In the genomic region with DNA sequence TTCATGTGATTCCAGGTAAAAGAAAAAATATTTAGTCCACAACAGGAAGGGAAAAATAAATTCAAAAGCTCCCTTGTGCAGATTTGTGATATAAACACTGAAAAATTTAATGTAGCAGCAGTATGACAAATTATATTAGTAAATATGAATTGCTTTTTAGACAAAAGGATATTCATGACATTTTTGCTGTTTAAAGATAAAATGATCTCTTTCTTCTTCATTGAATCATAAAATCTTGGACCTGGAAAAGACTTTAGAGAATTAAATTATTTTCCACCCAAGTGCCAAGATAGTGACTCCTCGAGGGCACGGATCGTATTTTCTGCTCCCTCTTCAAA, we compare ENCODE assay signal across 18 cellular contexts.
A peak's percentile ranks its signal among the peaks of the same experiment; 100 is the strongest.
DNase-seq lines count a peak whose midpoint lies in the region; ATAC-seq and TF ChIP-seq lines count a peak whose summit lies in the region.
"Had no signal": no experiment of that assay in that cellular context is flagged by ENCODE, and none has a peak within 500 bp of the region (broad histone marks: within the 10 kb centered on the region; RNA-seq: fewer than 3 reads in every experiment).

No MANE protein-coding gene starts in this region.

- H3K27me3 Mint-ChIP-seq in brain: no peaks in the 10 kb centered on the region
- H3K27me3 Mint-ChIP-seq in activated CD4-positive, alpha-beta memory T cell treated with anti-CD3 and anti-CD28 coated beads, Interleukin-2, amount 10 ng/mL, durations not matched to agents 7 days and 5 days: no peaks in the 10 kb centered on the region
- H3K27me3 Mint-ChIP-seq: activated naive CD4-positive, alpha-beta T cell treated with anti-CD3 and anti-CD28 coated beads, Interleukin-2, amount 50 U/mL, for 24 hours had no signal

- H3K79me2 ChIP-seq in Karpas-422 (ENCODE audit: low read length): no peaks in the 10 kb centered on the region

- H3K27ac ChIP-seq in Karpas-422 (ENCODE audit: low read length) (no peak overlapping the region), layer of hippocampus (ENCODE audit: low read depth, low read length) (peak overlapping the region; percentile 58), gastrocnemius medialis (peak overlapping the region; percentile 13 to 45 (median 38))
- H3K27ac ChIP-seq: KMS-11, prostate gland, thoracic aorta had no signal

- H3K9me3 ChIP-seq in Karpas-422 (ENCODE audit: low read length): no peaks in the 10 kb centered on the region
- H3K9me3 ChIP-seq in gastrocnemius medialis: no peaks in the 10 kb centered on the region
- H3K9me3 ChIP-seq: BE2C, prostate gland, thoracic aorta had no signal

- CTCF ChIA-PET in activated CD4-positive, alpha-beta memory T cell treated with anti-CD3 and anti-CD28 coated beads, Interleukin-2, amount 10 ng/mL, durations not matched to agents 7 days and 5 days (lab: Charles Lee): no interaction called here

- peak overlapping the region in 2 of 5 experiments; percentile 20 to 43 for H3K4me3 Mint-ChIP-seq in brain
- no peak overlapping the region for H3K4me3 Mint-ChIP-seq in activated CD4-positive, alpha-beta memory T cell treated with anti-CD3 and anti-CD28 coated beads, Interleukin-2, amount 10 ng/mL, durations not matched to agents 7 days and 5 days
- H3K4me3 Mint-ChIP-seq: activated naive CD4-positive, alpha-beta T cell treated with anti-CD3 and anti-CD28 coated beads, Interleukin-2, amount 50 U/mL, for 24 hours had no signal

- POLR2A ChIA-PET in activated CD4-positive, alpha-beta memory T cell treated with anti-CD3 and anti-CD28 coated beads, Interleukin-2, amount 10 ng/mL, durations not matched to agents 7 days and 5 days (lab: Charles Lee): no interaction called here

- ATAC-seq in gastrocnemius medialis: no peak
- ATAC-seq in GM19328 (IDR thresholded peaks at IDR 0.05; ENCODE audit: unreplicated experiment): no peak

- no peak overlapping the region for H2AFZ ChIP-seq in Karpas-422 (ENCODE audit: low read length)

- H3K4me1 Mint-ChIP-seq in brain: peaks cover 38% of the 10 kb centered on the region
- H3K4me1 Mint-ChIP-seq in activated CD4-positive, alpha-beta memory T cell treated with anti-CD3 and anti-CD28 coated beads, Interleukin-2, amount 10 ng/mL, durations not matched to agents 7 days and 5 days: no peaks in the 10 kb centered on the region

- H3K9me2 ChIP-seq in Karpas-422 (replicated peaks; ENCODE audit: insufficient read depth, low read length): no peaks in the 10 kb centered on the region

- intact Hi-C loops in gastrocnemius medialis (cut with DNase I; ENCODE audit: low total_unique reads): no loop called here

- peaks cover 7% of the 10 kb centered on the region; the same call in 1 of the 2 replicates for H4K20me1 ChIP-seq in Karpas-422 (ENCODE audit: insufficient read depth, low read depth, low read length)

- TF ChIP-seq POLR2A in gastrocnemius medialis (IDR thresholded peaks at IDR 0.05): no peak

- H3K27me3 ChIP-seq in Karpas-422 (ENCODE audit: low read length): no peaks in the 10 kb centered on the region
- H3K27me3 ChIP-seq in layer of hippocampus (ENCODE audit: control insufficient read depth, insufficient read depth, low read length): no peaks in the 10 kb centered on the region
- no peaks in the 10 kb centered on the region for H3K27me3 ChIP-seq in gastrocnemius medialis
- H3K27me3 ChIP-seq: BE2C had no signal

- no peak for TF ChIP-seq CTCF in brain (conservative IDR thresholded peaks at IDR 0.05)
- TF ChIP-seq CTCF in gastrocnemius medialis (IDR thresholded peaks at IDR 0.05 in 4 of 5, conservative IDR thresholded peaks at IDR 0.05 in 1 of 5): no peak

- H3K4me2 ChIP-seq in Karpas-422 (ENCODE audit: low read depth, low read length, poor library complexity, severe bottlenecking): no peak overlapping the region
- H3K4me2 ChIP-seq: KMS-11 had no signal

- H3K4me3 ChIP-seq in Karpas-422 (ENCODE audit: low read length): no peak overlapping the region
- no peak overlapping the region for H3K4me3 ChIP-seq in gastrocnemius medialis
- H3K4me3 ChIP-seq: prostate gland, thoracic aorta had no signal

- H3K36me3 Mint-ChIP-seq in brain: no peaks in the 10 kb centered on the region
- peaks cover 5% of the 10 kb centered on the region for H3K36me3 Mint-ChIP-seq in activated CD4-positive, alpha-beta memory T cell treated with anti-CD3 and anti-CD28 coated beads, Interleukin-2, amount 10 ng/mL, durations not matched to agents 7 days and 5 days (ENCODE audit: low read depth)

- no peaks in the 10 kb centered on the region for H3K9me3 Mint-ChIP-seq in brain
- H3K9me3 Mint-ChIP-seq in activated CD4-positive, alpha-beta memory T cell treated with anti-CD3 and anti-CD28 coated beads, Interleukin-2, amount 10 ng/mL, durations not matched to agents 7 days and 5 days: no peaks in the 10 kb centered on the region
- H3K9me3 Mint-ChIP-seq: activated naive CD4-positive, alpha-beta T cell treated with anti-CD3 and anti-CD28 coated beads, Interleukin-2, amount 50 U/mL, for 24 hours had no signal

- H3K9ac ChIP-seq in Karpas-422 (ENCODE audit: low read length): no peak overlapping the region
- H3K9ac ChIP-seq: KMS-11 had no signal

- no peaks in the 10 kb centered on the region for H3K4me1 ChIP-seq in Karpas-422 (ENCODE audit: low read length)
- peaks cover 59 to 72% of the 10 kb centered on the region in 2 donors for H3K4me1 ChIP-seq in gastrocnemius medialis
- H3K4me1 ChIP-seq: prostate gland had no signal

- DNase-seq in Karpas-422 (peak; percentile 2), gastrocnemius medialis (no peak), NCI-H82 treated with DMSO at 0.1 percent for 48 hours (lab: John Stamatoyannopoulos, UW; ENCODE audit: unreplicated experiment) (no peak)
- DNase-seq in activated CD4-positive, alpha-beta memory T cell treated with anti-CD3 and anti-CD28 coated beads, Interleukin-2, amount 10 ng/mL, durations not matched to agents 7 days and 5 days: no peak
- no peak for DNase-seq in activated CD4-positive, alpha-beta T cell treated with anti-CD3 and anti-CD28 coated beads for 1 hour
- DNase-seq: activated CD4-positive, alpha-beta T cell treated with anti-CD3 and anti-CD28 coated beads for 4 hours; activated T-cell treated with anti-CD3 and anti-CD28 coated beads, Interleukin-2, amount 50 U/mL, for 1 hour; islet precursor cell; NCI-H1436; NCI-H2227 treated with DMSO at 0.1 percent for 48 hours had no signal

- no peaks in the 10 kb centered on the region for H3K36me3 ChIP-seq in Karpas-422 (ENCODE audit: insufficient read depth, low read length)
- H3K36me3 ChIP-seq in gastrocnemius medialis: no peaks in the 10 kb centered on the region
- H3K36me3 ChIP-seq: BE2C, prostate gland, thoracic aorta had no signal

- H3K27ac Mint-ChIP-seq in brain: peak overlapping the region in 3 of 5 experiments; percentile 44 to 63 (median 62)
- H3K27ac Mint-ChIP-seq in activated CD4-positive, alpha-beta memory T cell treated with anti-CD3 and anti-CD28 coated beads, Interleukin-2, amount 10 ng/mL, durations not matched to agents 7 days and 5 days: no peak overlapping the region
- H3K27ac Mint-ChIP-seq: activated naive CD4-positive, alpha-beta T cell treated with anti-CD3 and anti-CD28 coated beads, Interleukin-2, amount 50 U/mL, for 24 hours had no signal

- in situ Hi-C loops in gastrocnemius medialis (cut with MboI; ENCODE audit: low sequenced_read_pairs in 4 of 4): no loop called here
